Comparison of ENCODE assay signal across 1 cellular context in the genomic region with DNA sequence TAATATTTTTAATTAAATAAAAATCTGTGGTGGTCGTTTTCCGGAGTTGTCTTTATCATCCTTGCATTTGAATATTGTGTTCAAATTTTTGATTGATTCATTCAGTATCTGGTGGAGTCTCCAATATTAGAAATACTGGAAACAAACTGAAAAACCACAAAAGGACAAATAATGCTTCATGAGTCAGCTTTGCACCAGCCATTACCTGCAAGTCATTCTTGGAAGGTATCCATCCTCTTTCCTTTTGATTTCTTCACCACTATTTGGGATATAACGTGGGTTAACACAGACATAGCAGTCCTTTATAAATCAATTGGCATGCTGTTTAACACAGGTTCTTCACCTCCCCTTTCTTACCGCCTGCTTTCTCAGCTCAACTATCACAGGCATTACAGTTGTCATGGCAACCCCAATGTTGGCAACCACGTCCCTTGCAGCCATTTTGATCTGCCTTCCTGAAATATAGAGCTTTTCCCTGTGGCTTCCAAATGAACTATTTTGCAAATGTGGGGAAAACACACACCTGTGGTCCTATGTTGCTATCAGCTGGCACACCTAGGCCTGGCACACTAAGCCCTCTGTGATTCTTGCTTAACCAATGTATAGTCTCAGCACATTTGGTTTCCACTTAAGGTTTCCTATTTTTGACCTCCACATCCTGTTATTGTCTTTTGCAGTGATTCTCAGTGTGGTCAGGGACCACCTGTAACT.
TF ChIP-seq lines count a peak whose summit lies in the region.

No MANE protein-coding gene starts in this region.

TF ChIP-seq in GM23338, 12 proteins besides CTCF, POLR2A, EP300 and RAD21 (continued from another document):
- TF ChIP-seq, protein P1, sequence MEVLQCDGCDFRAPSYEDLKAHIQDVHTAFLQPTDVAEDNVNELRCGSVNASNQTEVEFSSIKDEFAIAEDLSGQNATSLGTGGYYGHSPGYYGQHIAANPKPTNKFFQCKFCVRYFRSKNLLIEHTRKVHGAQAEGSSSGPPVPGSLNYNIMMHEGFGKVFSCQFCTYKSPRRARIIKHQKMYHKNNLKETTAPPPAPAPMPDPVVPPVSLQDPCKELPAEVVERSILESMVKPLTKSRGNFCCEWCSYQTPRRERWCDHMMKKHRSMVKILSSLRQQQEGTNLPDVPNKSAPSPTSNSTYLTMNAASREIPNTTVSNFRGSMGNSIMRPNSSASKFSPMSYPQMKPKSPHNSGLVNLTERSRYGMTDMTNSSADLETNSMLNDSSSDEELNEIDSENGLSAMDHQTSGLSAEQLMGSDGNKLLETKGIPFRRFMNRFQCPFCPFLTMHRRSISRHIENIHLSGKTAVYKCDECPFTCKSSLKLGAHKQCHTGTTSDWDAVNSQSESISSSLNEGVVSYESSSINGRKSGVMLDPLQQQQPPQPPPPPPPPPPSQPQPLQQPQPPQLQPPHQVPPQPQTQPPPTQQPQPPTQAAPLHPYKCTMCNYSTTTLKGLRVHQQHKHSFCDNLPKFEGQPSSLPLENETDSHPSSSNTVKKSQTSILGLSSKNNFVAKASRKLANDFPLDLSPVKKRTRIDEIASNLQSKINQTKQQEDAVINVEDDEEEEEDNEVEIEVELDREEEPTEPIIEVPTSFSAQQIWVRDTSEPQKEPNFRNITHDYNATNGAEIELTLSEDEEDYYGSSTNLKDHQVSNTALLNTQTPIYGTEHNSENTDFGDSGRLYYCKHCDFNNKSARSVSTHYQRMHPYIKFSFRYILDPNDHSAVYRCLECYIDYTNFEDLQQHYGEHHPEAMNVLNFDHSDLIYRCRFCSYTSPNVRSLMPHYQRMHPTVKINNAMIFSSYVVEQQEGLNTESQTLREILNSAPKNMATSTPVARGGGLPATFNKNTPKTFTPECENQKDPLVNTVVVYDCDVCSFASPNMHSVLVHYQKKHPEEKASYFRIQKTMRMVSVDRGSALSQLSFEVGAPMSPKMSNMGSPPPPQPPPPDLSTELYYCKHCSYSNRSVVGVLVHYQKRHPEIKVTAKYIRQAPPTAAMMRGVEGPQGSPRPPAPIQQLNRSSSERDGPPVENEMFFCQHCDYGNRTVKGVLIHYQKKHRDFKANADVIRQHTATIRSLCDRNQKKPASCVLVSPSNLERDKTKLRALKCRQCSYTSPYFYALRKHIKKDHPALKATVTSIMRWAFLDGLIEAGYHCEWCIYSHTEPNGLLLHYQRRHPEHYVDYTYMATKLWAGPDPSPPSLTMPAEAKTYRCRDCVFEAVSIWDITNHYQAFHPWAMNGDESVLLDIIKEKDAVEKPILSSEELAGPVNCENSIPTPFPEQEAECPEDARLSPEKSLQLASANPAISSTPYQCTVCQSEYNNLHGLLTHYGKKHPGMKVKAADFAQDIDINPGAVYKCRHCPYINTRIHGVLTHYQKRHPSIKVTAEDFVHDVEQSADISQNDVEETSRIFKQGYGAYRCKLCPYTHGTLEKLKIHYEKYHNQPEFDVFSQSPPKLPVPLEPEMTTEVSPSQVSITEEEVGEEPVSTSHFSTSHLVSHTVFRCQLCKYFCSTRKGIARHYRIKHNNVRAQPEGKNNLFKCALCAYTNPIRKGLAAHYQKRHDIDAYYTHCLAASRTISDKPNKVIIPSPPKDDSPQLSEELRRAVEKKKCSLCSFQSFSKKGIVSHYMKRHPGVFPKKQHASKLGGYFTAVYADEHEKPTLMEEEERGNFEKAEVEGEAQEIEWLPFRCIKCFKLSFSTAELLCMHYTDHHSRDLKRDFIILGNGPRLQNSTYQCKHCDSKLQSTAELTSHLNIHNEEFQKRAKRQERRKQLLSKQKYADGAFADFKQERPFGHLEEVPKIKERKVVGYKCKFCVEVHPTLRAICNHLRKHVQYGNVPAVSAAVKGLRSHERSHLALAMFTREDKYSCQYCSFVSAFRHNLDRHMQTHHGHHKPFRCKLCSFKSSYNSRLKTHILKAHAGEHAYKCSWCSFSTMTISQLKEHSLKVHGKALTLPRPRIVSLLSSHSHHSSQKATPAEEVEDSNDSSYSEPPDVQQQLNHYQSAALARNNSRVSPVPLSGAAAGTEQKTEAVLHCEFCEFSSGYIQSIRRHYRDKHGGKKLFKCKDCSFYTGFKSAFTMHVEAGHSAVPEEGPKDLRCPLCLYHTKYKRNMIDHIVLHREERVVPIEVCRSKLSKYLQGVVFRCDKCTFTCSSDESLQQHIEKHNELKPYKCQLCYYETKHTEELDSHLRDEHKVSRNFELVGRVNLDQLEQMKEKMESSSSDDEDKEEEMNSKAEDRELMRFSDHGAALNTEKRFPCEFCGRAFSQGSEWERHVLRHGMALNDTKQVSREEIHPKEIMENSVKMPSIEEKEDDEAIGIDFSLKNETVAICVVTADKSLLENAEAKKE (CRISPR knock-in tag; IDR thresholded peaks at IDR 0.05) = no peak
- TF ChIP-seq JUNB (IDR thresholded peaks at IDR 0.05; ENCODE audit: unreplicated experiment) = no peak
- TF ChIP-seq EZH2phosphoT487 (IDR thresholded peaks at IDR 0.05; ENCODE audit: unreplicated experiment) = no peak
- no peak for TF ChIP-seq NANOG (IDR thresholded peaks at IDR 0.05; ENCODE audit: borderline replicate concordance)
- no peak for TF ChIP-seq EZH2 (IDR thresholded peaks at IDR 0.05; ENCODE audit: low read depth, unreplicated experiment)
- TF ChIP-seq, protein P2, sequence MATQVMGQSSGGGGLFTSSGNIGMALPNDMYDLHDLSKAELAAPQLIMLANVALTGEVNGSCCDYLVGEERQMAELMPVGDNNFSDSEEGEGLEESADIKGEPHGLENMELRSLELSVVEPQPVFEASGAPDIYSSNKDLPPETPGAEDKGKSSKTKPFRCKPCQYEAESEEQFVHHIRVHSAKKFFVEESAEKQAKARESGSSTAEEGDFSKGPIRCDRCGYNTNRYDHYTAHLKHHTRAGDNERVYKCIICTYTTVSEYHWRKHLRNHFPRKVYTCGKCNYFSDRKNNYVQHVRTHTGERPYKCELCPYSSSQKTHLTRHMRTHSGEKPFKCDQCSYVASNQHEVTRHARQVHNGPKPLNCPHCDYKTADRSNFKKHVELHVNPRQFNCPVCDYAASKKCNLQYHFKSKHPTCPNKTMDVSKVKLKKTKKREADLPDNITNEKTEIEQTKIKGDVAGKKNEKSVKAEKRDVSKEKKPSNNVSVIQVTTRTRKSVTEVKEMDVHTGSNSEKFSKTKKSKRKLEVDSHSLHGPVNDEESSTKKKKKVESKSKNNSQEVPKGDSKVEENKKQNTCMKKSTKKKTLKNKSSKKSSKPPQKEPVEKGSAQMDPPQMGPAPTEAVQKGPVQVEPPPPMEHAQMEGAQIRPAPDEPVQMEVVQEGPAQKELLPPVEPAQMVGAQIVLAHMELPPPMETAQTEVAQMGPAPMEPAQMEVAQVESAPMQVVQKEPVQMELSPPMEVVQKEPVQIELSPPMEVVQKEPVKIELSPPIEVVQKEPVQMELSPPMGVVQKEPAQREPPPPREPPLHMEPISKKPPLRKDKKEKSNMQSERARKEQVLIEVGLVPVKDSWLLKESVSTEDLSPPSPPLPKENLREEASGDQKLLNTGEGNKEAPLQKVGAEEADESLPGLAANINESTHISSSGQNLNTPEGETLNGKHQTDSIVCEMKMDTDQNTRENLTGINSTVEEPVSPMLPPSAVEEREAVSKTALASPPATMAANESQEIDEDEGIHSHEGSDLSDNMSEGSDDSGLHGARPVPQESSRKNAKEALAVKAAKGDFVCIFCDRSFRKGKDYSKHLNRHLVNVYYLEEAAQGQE (IDR thresholded peaks at IDR 0.05; ENCODE audit: unreplicated experiment) = no peak
- no peak for TF ChIP-seq ZNF331 (CRISPR knock-in tag; IDR thresholded peaks at IDR 0.05; ENCODE audit: low read depth)
- TF ChIP-seq, protein P3, sequence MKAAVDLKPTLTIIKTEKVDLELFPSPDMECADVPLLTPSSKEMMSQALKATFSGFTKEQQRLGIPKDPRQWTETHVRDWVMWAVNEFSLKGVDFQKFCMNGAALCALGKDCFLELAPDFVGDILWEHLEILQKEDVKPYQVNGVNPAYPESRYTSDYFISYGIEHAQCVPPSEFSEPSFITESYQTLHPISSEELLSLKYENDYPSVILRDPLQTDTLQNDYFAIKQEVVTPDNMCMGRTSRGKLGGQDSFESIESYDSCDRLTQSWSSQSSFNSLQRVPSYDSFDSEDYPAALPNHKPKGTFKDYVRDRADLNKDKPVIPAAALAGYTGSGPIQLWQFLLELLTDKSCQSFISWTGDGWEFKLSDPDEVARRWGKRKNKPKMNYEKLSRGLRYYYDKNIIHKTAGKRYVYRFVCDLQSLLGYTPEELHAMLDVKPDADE (IDR thresholded peaks at IDR 0.05) = no peak
- TF ChIP-seq CREB1 (CRISPR knock-in tag; IDR thresholded peaks at IDR 0.05; ENCODE audit: low read depth) = no peak
- TF ChIP-seq ZNF114 (CRISPR knock-in tag; IDR thresholded peaks at IDR 0.05) = no peak
